In the genomic region with DNA sequence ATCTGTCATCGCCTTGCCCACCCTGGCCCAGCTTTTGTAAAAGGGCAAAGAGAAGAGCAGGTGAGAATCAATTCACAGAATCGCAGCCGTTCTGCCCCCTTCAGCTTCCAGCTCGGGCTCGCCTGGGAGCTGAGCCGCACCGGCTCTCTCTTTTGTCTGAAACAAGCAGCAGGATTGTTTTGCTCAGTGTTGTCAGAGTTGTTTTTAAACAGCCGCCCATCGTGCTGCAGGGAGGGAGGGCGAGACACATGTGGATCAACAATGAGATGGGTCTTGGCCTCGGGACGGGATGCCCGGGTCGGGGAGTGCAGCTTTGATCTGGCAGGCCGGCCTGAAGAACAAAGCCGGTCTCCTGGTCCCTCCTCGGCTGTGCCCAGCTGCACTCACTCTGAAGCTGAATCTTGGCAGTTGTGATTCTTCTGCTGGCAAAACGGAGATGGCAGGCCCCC, we compare ENCODE assay signal across 10 cellular contexts. TPM values are rescaled to one million over a fixed set of nuclear protein-coding genes. Genes with fewer than 3 reads are reported as not detected.
DNase-seq lines count a peak whose midpoint lies in the region; ATAC-seq and TF ChIP-seq lines count a peak whose summit lies in the region.
"Had no signal": no experiment of that assay in that cellular context is flagged by ENCODE, and none has a peak within 500 bp of the region (broad histone marks: within the 10 kb centered on the region; RNA-seq: fewer than 3 reads in every experiment).

No MANE protein-coding gene starts in this region.

- no peak overlapping the region for H3K23ac ChIP-seq in mesendoderm (ENCODE audit: low read length)

- POLR2A ChIA-PET in MCF 10A (lab: Yijun Ruan, JAX): no interaction called here

- H3K36me3 ChIP-seq in mammary epithelial cell (ENCODE audit: insufficient read depth, low read length) (no peaks in the 10 kb centered on the region), mesendoderm (ENCODE audit: control insufficient read depth, insufficient read depth, low read length) (no peaks in the 10 kb centered on the region), tibial artery (no peaks in the 10 kb centered on the region)

- H3K4me1 ChIP-seq in mammary epithelial cell (ENCODE audit: insufficient read depth, low read length) (peaks cover 10% of the 10 kb centered on the region), mesendoderm (ENCODE audit: control insufficient read depth, low read depth, low read length) (no peaks in the 10 kb centered on the region), tibial artery (peaks cover 0 to 17% (median 16%) of the 10 kb centered on the region in 4 donors)
- H3K4me1 ChIP-seq: parathyroid adenoma had no signal

- no peak for ATAC-seq in HG02970 (IDR thresholded peaks at IDR 0.05; ENCODE audit: low FRiP score, unreplicated experiment)

- no peak overlapping the region for H4K5ac ChIP-seq in mesendoderm (ENCODE audit: low read length)

- peak overlapping the region; percentile 50 for H2AFZ ChIP-seq in mammary epithelial cell (ENCODE audit: low read depth, low read length)
- H2AFZ ChIP-seq: parathyroid adenoma had no signal

- H3K79me1 ChIP-seq in mesendoderm (ENCODE audit: low read length): no peaks in the 10 kb centered on the region

- H2BK15ac ChIP-seq in mesendoderm (replicated peaks; ENCODE audit: low read depth): no peak overlapping the region

- H3K9me3 Mint-ChIP-seq in MCF 10A (ENCODE audit: unreplicated experiment): no peaks in the 10 kb centered on the region

- no peak overlapping the region for H2BK5ac ChIP-seq in mesendoderm (ENCODE audit: low read length)

- H3K27ac ChIP-seq in mammary epithelial cell (ENCODE audit: insufficient read depth, low read depth, low read length) (no peak overlapping the region), cingulate gyrus (ENCODE audit: low read depth, low read length) (peak overlapping the region; percentile 99), mesendoderm (ENCODE audit: low read depth, low read length) (no peak overlapping the region), tibial artery (no peak overlapping the region)
- H3K27ac ChIP-seq: parathyroid adenoma had no signal

- no peak overlapping the region for H2AK5ac ChIP-seq in mesendoderm (ENCODE audit: low read length)

- CTCF ChIA-PET in mammary epithelial cell (lab: Charles Lee; ENCODE audit: low non-redundant PET): no interaction called here
- CTCF ChIA-PET in MCF 10A (lab: Yijun Ruan, JAX): no interaction called here

- H3K4me3 ChIP-seq in mammary epithelial cell (replicated peaks in 1 of 3; ENCODE audit: insufficient read depth in 1 of 3, low read depth in 2 of 3, low read length in 3 of 3): no peak overlapping the region
- no peak overlapping the region for H3K4me3 ChIP-seq in mesendoderm (ENCODE audit: low read length)
- H3K4me3 ChIP-seq in tibial artery: peak overlapping the region; percentile 22 to 40

- TF ChIP-seq CTCF in mammary epithelial cell (conservative IDR thresholded peaks at IDR 0.05 in 1 of 2, IDR thresholded peaks at IDR 0.05 in 1 of 2; ENCODE audit: extremely low read depth in 1 of 2, insufficient read depth in 1 of 2, low read depth in 1 of 2, low read length in 2 of 2) (no peak), MCF 10A (IDR thresholded peaks at IDR 0.05; ENCODE audit: unreplicated experiment) (no peak), tibial artery (IDR thresholded peaks at IDR 0.05) (no peak)

- H4K8ac ChIP-seq in mesendoderm (ENCODE audit: low read depth, low read length): no peak overlapping the region

- H3K79me2 ChIP-seq in mammary epithelial cell (ENCODE audit: insufficient read depth, low read length): no peaks in the 10 kb centered on the region
- H3K79me2 ChIP-seq in mesendoderm (ENCODE audit: control insufficient read depth, insufficient read depth, low read length): no peaks in the 10 kb centered on the region
- H3K79me2 ChIP-seq: parathyroid adenoma had no signal

- no peaks in the 10 kb centered on the region for H3K36me3 Mint-ChIP-seq in MCF 10A (ENCODE audit: insufficient read depth, unreplicated experiment)

- peak overlapping the region; percentile 35 for H3K56ac ChIP-seq in mesendoderm (ENCODE audit: low read length)

- no TSS peak for BruUV-seq in mammary epithelial cell (replicated peaks; lab: Mats Ljungman, UMichigan)
- BruUV-seq in MCF 10A (replicated peaks; lab: Mats Ljungman, UMichigan): no TSS peak

- H2BK120ac ChIP-seq in mesendoderm (ENCODE audit: low read depth, low read length): no peak overlapping the region

- no peak overlapping the region for H3K18ac ChIP-seq in mesendoderm (ENCODE audit: low read length)

- intact Hi-C loops in mammary epithelial cell (cut with micrococcal nuclease): no loop called here
- intact Hi-C loops in MCF 10A (cut with micrococcal nuclease): no loop called here
- intact Hi-C loops in tibial artery (cut with DNase I; ENCODE audit: low total_unique reads): no loop called here

- H3K4me2 ChIP-seq in mammary epithelial cell (ENCODE audit: insufficient read depth, low read depth, low read length) (no peak overlapping the region), mesendoderm (ENCODE audit: low read length) (peak overlapping the region; percentile 37)

- H3K27me3 ChIP-seq in mammary epithelial cell (ENCODE audit: insufficient read depth, low read length) (no peaks in the 10 kb centered on the region), mesendoderm (ENCODE audit: insufficient read depth, low read length, poor library complexity) (no peaks in the 10 kb centered on the region), tibial artery (peaks cover 0 to 25% of the 10 kb centered on the region in 2 donors)

- H3K4me3 Mint-ChIP-seq in MCF 10A (ENCODE audit: unreplicated experiment): no peak overlapping the region

- H3K4me1 Mint-ChIP-seq in MCF 10A (ENCODE audit: insufficient read depth, unreplicated experiment): peaks cover 23% of the 10 kb centered on the region

- 5% methylated on average over 15 of the region's 18 CpGs for WGBS in mammary epithelial cell (ENCODE audit: low coverage, missing lambda C conversion rate)
- no CpG with 5 or more reads among the region's 18 CpGs for WGBS in mesendoderm (ENCODE audit: extremely low coverage, insufficient coverage, low lambda C conversion rate)

- peaks cover 28% of the 10 kb centered on the region for H3K27me3 Mint-ChIP-seq in MCF 10A (ENCODE audit: insufficient read depth, unreplicated experiment)

- no peaks in the 10 kb centered on the region for H3K9me3 ChIP-seq in mammary epithelial cell (replicated peaks; ENCODE audit: insufficient read depth, low read length)
- no peaks in the 10 kb centered on the region for H3K9me3 ChIP-seq in tibial artery

- no peak overlapping the region for H3K9ac ChIP-seq in mammary epithelial cell (ENCODE audit: insufficient read depth, low read length)
- H3K9ac ChIP-seq in mesendoderm (ENCODE audit: low read length): no peak overlapping the region
- H3K9ac ChIP-seq: parathyroid adenoma had no signal

- H4K20me1 ChIP-seq in mammary epithelial cell (ENCODE audit: insufficient read depth, low read length): no peaks in the 10 kb centered on the region

- no peak overlapping the region for H3K4ac ChIP-seq in mesendoderm (ENCODE audit: low read depth, low read length)

- dilution Hi-C loops in mammary epithelial cell (cut with HindIII; ENCODE audit: low sequenced_read_pairs): no loop called here

- no peak for DNase-seq in mammary epithelial cell
- no peak for DNase-seq in MCF 10A (ENCODE audit: unreplicated experiment)
- DNase-seq in mesendoderm: peak; percentile 13
- DNase-seq in tibial artery: no peak
- DNase-seq in NCI-H2171 (lab: John Stamatoyannopoulos, UW): no peak
- DNase-seq in HuH-7.5 (ENCODE audit: low spot score): no peak
- DNase-seq: NCI-H1694 treated with DMSO at 0.1 percent for 48 hours had no signal

- in situ Hi-C loops in mammary epithelial cell (cut with MboI; ENCODE audit: low sequenced_read_pairs in 2 of 2): no loop called here

- H3K27ac Mint-ChIP-seq in MCF 10A (ENCODE audit: low read depth, unreplicated experiment): no peak overlapping the region

RNA-seq across cellular contexts. Expression of a gene that starts 39.7 kb away (rescaled TPM):
- total RNA-seq in mammary epithelial cell: 10 to 100 TPM; 18.4 to 20.2 TPM
- 8.9 TPM for polyA plus RNA-seq in mammary epithelial cell
- 12.6 TPM for polyA minus RNA-seq in mammary epithelial cell
- 21.8 and 23.8 TPM in 2 replicates for total RNA-seq in MCF 10A (2022)
- polyA plus RNA-seq in mesendoderm (2013, experiment 1 of 2): 14.4 TPM
- polyA plus RNA-seq in mesendoderm (2013, experiment 2 of 2): 12.7 TPM

Comparison
In these comparisons a context has a peak if more than half of its experiments do, and no peak if none do; other contexts are left out.
1. H3K4me3 ChIP-seq: peak in tibial artery (2 of 2); none in mammary epithelial cell (0 of 3) and mesendoderm (single experiment).